20 cellular contexts compared by ENCODE assay signal in the genomic region with DNA sequence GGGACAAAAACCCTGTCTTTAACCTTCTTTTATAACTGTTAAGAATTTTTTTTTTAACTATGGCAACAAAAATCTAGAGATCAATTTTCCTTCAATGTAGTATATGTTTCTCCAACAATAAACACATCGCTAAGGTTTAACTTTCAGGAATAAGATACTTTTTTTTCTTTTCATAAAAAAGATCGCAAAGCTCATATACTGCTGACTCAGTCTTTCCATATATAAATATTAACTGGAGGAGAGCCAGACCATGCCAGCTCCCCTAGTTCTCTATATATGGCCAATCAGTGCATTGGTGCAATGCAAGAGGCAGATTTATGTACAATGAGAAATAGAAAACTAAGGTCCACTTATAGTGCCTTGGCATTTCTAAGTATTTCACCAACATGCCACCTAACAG.
"Had no signal": no experiment of that assay in that cellular context is flagged by ENCODE, and none has a peak within 500 bp of the region (broad histone marks: within the 10 kb centered on the region; RNA-seq: fewer than 3 reads in every experiment).

No MANE protein-coding gene starts in this region.

- H3K4me3 ChIP-seq: adrenal gland, breast epithelium, colonic mucosa, dorsolateral prefrontal cortex, left lung, lung, thyroid gland had no signal

- H3K9ac ChIP-seq: parathyroid adenoma had no signal

- H3K36me3 ChIP-seq: adrenal gland, breast epithelium, colonic mucosa, left lung, thyroid gland had no signal

- H3K9me3 ChIP-seq: adrenal gland, breast epithelium, colonic mucosa, left lung, thyroid gland had no signal

- ATAC-seq: activated T-cell treated with anti-CD3 and anti-CD28 coated beads, Interleukin-2, amount 50 U/mL, for 4 hours; effector memory CD8-positive, alpha-beta T cell; esophagus mucosa; left lung; natural killer cell treated with Interleukin-12 subunit alpha and Interleukin-12 subunit beta and Interleukin-15 and Interleukin-18, amount 100 ng/mL, for 72 hours; WTC11 had no signal

- H3K27ac ChIP-seq: adrenal gland, colonic mucosa, dorsolateral prefrontal cortex, left lung, parathyroid adenoma, thyroid gland had no signal

- DNase-seq: activated CD8-positive, alpha-beta memory T cell treated with anti-CD3 and anti-CD28 coated beads, Interleukin-2, amount 50 U/mL, for 48 hours; activated naive CD4-positive, alpha-beta T cell; activated T-cell treated with anti-CD3 and anti-CD28 coated beads, Interleukin-2, amount 50 U/mL, for 4 hours; adrenal gland; colonic mucosa; dorsolateral prefrontal cortex; effector memory CD8-positive, alpha-beta T cell; hippocampal formation; kidney glomerular epithelial cell; left lung; small intestine; stimulated activated naive CD4-positive, alpha-beta T cell treated with Interleukin-2 at 50 U/mL for 16 hours; T-helper 9 cell; thyroid gland had no signal

- H3K4me1 ChIP-seq: adrenal gland, breast epithelium, colonic mucosa, left lung, parathyroid adenoma had no signal

- H3K27me3 ChIP-seq: adrenal gland, breast epithelium, colonic mucosa, dorsolateral prefrontal cortex, left lung, thyroid gland had no signal
